8 cellular contexts compared by ENCODE assay signal in genomic region chr18:13410471-13410870, GRCh38.
"Had no signal": no experiment of that assay in that cellular context is flagged by ENCODE, and none has a peak within 500 bp of the region (broad histone marks: within the 10 kb centered on the region; RNA-seq: fewer than 3 reads in every experiment).

No MANE protein-coding gene starts in this region.

- H3K27ac Mint-ChIP-seq: HFFc6 had no signal

- ATAC-seq: HCT116, K562 had no signal

- H3K27ac ChIP-seq: GM23248 had no signal

- DNase-seq: GM23248, GOT3, H7, HFFc6, IMR-90 had no signal

- H3K9me3 ChIP-seq: HAP-1 had no signal

- H3K4me3 ChIP-seq: GM23248, HAP-1, K562 had no signal

- H3K4me1 ChIP-seq: HAP-1 had no signal

- H3K36me3 ChIP-seq: HAP-1 had no signal

- H3K4me3 Mint-ChIP-seq: HFFc6 had no signal
